28 cellular contexts compared by ENCODE assay signal in the genomic region with DNA sequence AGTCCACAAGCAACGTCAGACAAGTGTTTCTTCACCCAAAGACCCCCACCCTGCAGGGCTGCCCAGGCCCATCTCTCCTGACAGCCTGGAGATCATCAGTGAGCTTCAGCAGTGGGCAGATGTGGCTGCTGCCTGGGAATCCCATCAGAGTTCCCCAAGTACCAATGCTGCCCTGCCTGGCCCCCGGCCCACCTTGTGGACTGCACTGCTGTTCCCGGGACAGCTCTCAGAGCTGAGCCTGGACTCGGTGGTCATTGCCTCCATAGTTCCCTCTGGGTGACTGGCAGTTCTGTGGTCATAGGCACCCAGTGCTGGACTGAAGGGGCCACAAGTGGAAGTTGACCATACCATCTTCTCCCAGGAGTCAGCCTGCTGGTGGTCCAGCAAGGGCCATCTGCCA. TPM values are rescaled to one million over a fixed set of nuclear protein-coding genes. Genes with fewer than 3 reads are reported as not detected.
"Had no signal": no experiment of that assay in that cellular context is flagged by ENCODE, and none has a peak within 500 bp of the region (broad histone marks: within the 10 kb centered on the region; RNA-seq: fewer than 3 reads in every experiment).

No MANE protein-coding gene starts in this region.

- H3K4me3 ChIP-seq: ascending aorta, breast epithelium, cardiac muscle cell, gastrocnemius medialis had no signal

- H3K4me1 ChIP-seq: ascending aorta, breast epithelium, foreskin keratinocyte, gastrocnemius medialis had no signal

- H3K9me3 ChIP-seq: ascending aorta, breast epithelium, gastrocnemius medialis had no signal

- H3K27me3 ChIP-seq: ascending aorta, breast epithelium, cardiac muscle cell, foreskin keratinocyte, gastrocnemius medialis had no signal

- H3K36me3 ChIP-seq: ascending aorta, breast epithelium, cardiac muscle cell, gastrocnemius medialis had no signal

- ATAC-seq: activated CD4-positive, alpha-beta T cell treated with anti-CD3 and anti-CD28 coated beads for 36 hours; activated naive CD4-positive, alpha-beta T cell treated with anti-CD3 and anti-CD28 coated beads, Interleukin-2, amount 50 U/mL, for 72 hours; activated T-cell treated with anti-CD3 and anti-CD28 coated beads, Interleukin-2, amount 50 U/mL, for 72 hours; esophagus mucosa; foreskin keratinocyte; gastrocnemius medialis had no signal

- H3K27ac ChIP-seq: ascending aorta, breast epithelium, cardiac muscle cell, foreskin keratinocyte, gastrocnemius medialis had no signal

- DNase-seq: activated CD4-positive, alpha-beta memory T cell treated with anti-CD3 and anti-CD28 coated beads, Interleukin-2, amount 10 ng/mL, durations not matched to agents 7 days and 5 days; activated CD4-positive, alpha-beta T cell treated with anti-CD3 and anti-CD28 coated beads for 36 hours; activated CD4-positive, alpha-beta T cell treated with anti-CD3 and anti-CD28 coated beads, Interleukin-2, amount 10 ng/mL, durations not matched to agents 7 days and 5 days; activated CD4-positive, alpha-beta T cell treated with anti-CD3 and anti-CD28 coated beads, Interleukin-2, amount 50 U/mL, for 4 hours; activated CD4-positive, CD25-positive, alpha-beta regulatory T cell; activated CD4-positive, CD25-positive, alpha-beta regulatory T cell treated with anti-CD3 and anti-CD28 coated beads, Interleukin-2, amount 50 U/mL, for 72 hours; activated CD8-positive, alpha-beta memory T cell treated with anti-CD3 and anti-CD28 coated beads, Interleukin-2, amount 50 U/mL, for 48 hours; activated gamma-delta T cell; activated naive CD4-positive, alpha-beta T cell; activated naive CD4-positive, alpha-beta T cell treated with anti-CD3 and anti-CD28 coated beads, Interleukin-2, amount 10 ng/mL, durations not matched to agents 7 days and 5 days; activated naive CD8-positive, alpha-beta T cell treated with anti-CD3 and anti-CD28 coated beads, Interleukin-2, amount 10 ng/mL, durations not matched to agents 7 days and 5 days; activated T-cell treated with anti-CD3 and anti-CD28 coated beads for 4 hours; activated T-cell treated with anti-CD3 and anti-CD28 coated beads, Interleukin-2, amount 50 U/mL, for 24 hours; activated T-cell treated with anti-CD3 and anti-CD28 coated beads, Interleukin-2, amount 50 U/mL, for 72 hours; central memory CD4-positive, alpha-beta T cell; cerebellar nuclear complex; cortex of kidney; dermis blood vessel endothelial cell; effector CD8-positive, alpha-beta T cell; endodermal cell; foreskin keratinocyte; gastrocnemius medialis; T-helper 2 cell had no signal

RNA-seq across cellular contexts. Expression of a gene that starts 24.5 kb away (rescaled TPM):
- total RNA-seq: cardiac muscle cell, endodermal cell had no signal
- polyA plus RNA-seq: cardiac muscle cell had no signal
